In genomic region chr11:111793863-111794262, GRCh38 we compare ENCODE assay signal across 14 cellular contexts. TPM values are rescaled to one million over a fixed set of nuclear protein-coding genes. Genes with fewer than 3 reads are reported as not detected.
A peak's percentile ranks its signal among the peaks of the same experiment; 100 is the strongest.
DNase-seq lines count a peak whose midpoint lies in the region; ATAC-seq and TF ChIP-seq lines count a peak whose summit lies in the region.
"Had no signal": no experiment of that assay in that cellular context is flagged by ENCODE, and none has a peak within 500 bp of the region (broad histone marks: within the 10 kb centered on the region; RNA-seq: fewer than 3 reads in every experiment).

No MANE protein-coding gene starts in this region.

- ATAC-seq in Right ventricle myocardium inferior (peak; percentile 40), GM21529 (IDR thresholded peaks at IDR 0.05; ENCODE audit: unreplicated experiment) (no peak), HG03432 (IDR thresholded peaks at IDR 0.05; ENCODE audit: unreplicated experiment) (no peak)

- H3K27me3 ChIP-seq in right atrium auricular region, result no peaks in the 10 kb centered on the region
- no peaks in the 10 kb centered on the region for H3K27me3 ChIP-seq in vagina
- H3K27me3 ChIP-seq: tibial nerve had no signal

- TF ChIP-seq CTCF in right atrium auricular region (IDR thresholded peaks at IDR 0.05) (no peak), vagina (IDR thresholded peaks at IDR 0.05) (no peak)

- H3K4me3 ChIP-seq in right atrium auricular region (no peak overlapping the region), vagina (no peak overlapping the region)
- H3K4me3 ChIP-seq: tibial nerve had no signal

- H3K36me3 ChIP-seq in right atrium auricular region (no peaks in the 10 kb centered on the region), vagina (peaks cover 0 to 3% of the 10 kb centered on the region in 2 donors)

- peak overlapping the region in 1 of 2 donors; percentile 46 for H3K27ac ChIP-seq in right atrium auricular region
- peak overlapping the region; percentile 44 for H3K27ac ChIP-seq in vagina

- intact Hi-C loops in Right ventricle myocardium inferior (cut with DNase I) (no loop called here), vagina (cut with DNase I) (no loop called here)

- TF ChIP-seq POLR2A in vagina (IDR thresholded peaks at IDR 0.05), result no peak

- DNase-seq in Right ventricle myocardium inferior (ENCODE audit: missing footprints) (no peak), right atrium auricular region (ENCODE audit: low spot score) (no peak), amniotic stem cell (lab: John Stamatoyannopoulos, UW) (peak; percentile 87), iris pigment epithelial cell (ENCODE audit: low read depth) (peak; percentile 70), vagina (ENCODE audit: extremely low spot score in 2 of 2) (no peak), NCI-H2227 (lab: John Stamatoyannopoulos, UW; ENCODE audit: unreplicated experiment) (no peak)
- DNase-seq: AML-193; aorta; NCI-H2227 treated with DMSO at 0.1 percent for 48 hours; stimulated activated CD4-positive, alpha-beta T cell treated with anti-CD3 and anti-CD28 coated beads, Interleukin-4, amount 100 ng/mL, for 4 hours; T-helper 1 cell had no signal

- H3K4me1 ChIP-seq in right atrium auricular region, result peaks cover 0 to 11% of the 10 kb centered on the region in 2 donors
- peaks cover 13% of the 10 kb centered on the region for H3K4me1 ChIP-seq in vagina

- H3K9me3 ChIP-seq in right atrium auricular region, result no peaks in the 10 kb centered on the region
- no peaks in the 10 kb centered on the region for H3K9me3 ChIP-seq in vagina

RNA-seq across cellular contexts. Expression of gene PPP2R1B, which starts 27.7 kb away (rescaled TPM):
- total RNA-seq in Right ventricle myocardium inferior (7.8 TPM), right atrium auricular region (10 to 100 TPM in 1 of 2 donors, 1 to 10 TPM in 1; 6.5 to 13.2 TPM), vagina (35.6 TPM)

Comparison
In these comparisons a context has a peak if more than half of its experiments do, and no peak if none do; other contexts are left out.
1. DNase-seq: peak in amniotic stem cell (single experiment) and iris pigment epithelial cell (single experiment); none in Right ventricle myocardium inferior (single experiment), right atrium auricular region (single experiment), vagina (0 of 2) and NCI-H2227 (single experiment).